In genomic region chr1:35554261-35555211, GRCh38 we compare ENCODE assay signal across 13 cellular contexts. TPM values are rescaled to one million over a fixed set of nuclear protein-coding genes. Genes with fewer than 3 reads are reported as not detected.
DNase-seq lines count a peak whose midpoint lies in the region; ATAC-seq and TF ChIP-seq lines count a peak whose summit lies in the region.
"Had no signal": no experiment of that assay in that cellular context is flagged by ENCODE, and none has a peak within 500 bp of the region (broad histone marks: within the 10 kb centered on the region; RNA-seq: fewer than 3 reads in every experiment).

No MANE protein-coding gene starts in this region.

- no peak for ATAC-seq in activated T-cell treated with anti-CD3 and anti-CD28 coated beads, Interleukin-2, amount 50 U/mL, for 4 hours
- no peak for ATAC-seq in RWPE2 (ENCODE audit: low read depth)
- no peak for ATAC-seq in HG03025 (IDR thresholded peaks at IDR 0.05; ENCODE audit: low FRiP score, unreplicated experiment)

- peak overlapping the region; percentile 74 for H3K27ac ChIP-seq in RWPE2 (ENCODE audit: poor library complexity, severe bottlenecking)
- H3K27ac ChIP-seq in stomach: peak overlapping the region in 3 of 5 donors; percentile 97 to 99 (median 98)
- H3K27ac ChIP-seq in spleen: peak overlapping the region in 1 of 8 donors; percentile 4

- peaks cover 45% of the 10 kb centered on the region for H3K36me3 ChIP-seq in RWPE2 (ENCODE audit: low read depth)
- H3K36me3 ChIP-seq in stomach: peaks cover 20 to 44% (median 43%) of the 10 kb centered on the region in 4 donors
- H3K36me3 ChIP-seq in spleen: peaks cover 0 to 49% (median 31%) of the 10 kb centered on the region in 6 donors

- no peak overlapping the region for H3K4me3 ChIP-seq in RWPE2 (ENCODE audit: severe bottlenecking)
- peak overlapping the region; percentile 18 for H3K4me3 ChIP-seq in iPS-11a (ENCODE audit: low read depth, low read length)
- H3K4me3 ChIP-seq in stomach: peak overlapping the region in 1 of 4 donors; percentile 4
- no peak overlapping the region for H3K4me3 ChIP-seq in spleen

- TF ChIP-seq EP300 in stomach (IDR thresholded peaks at IDR 0.05): no peak

- WGBS in stomach, 5 donors: 31 to 43% (median 38%) methylated on average over 7 of the region's 7 CpGs
- 68 to 81% (median 78%) methylated on average over 7 of the region's 7 CpGs for WGBS in spleen, 5 donors

- H3K36me3 Mint-ChIP-seq in activated T-cell treated with anti-CD3 and anti-CD28 coated beads, Interleukin-2, amount 50 U/mL, for 4 hours (ENCODE audit: insufficient read depth): peaks cover 19% of the 10 kb centered on the region

- H3K4me3 Mint-ChIP-seq in activated T-cell treated with anti-CD3 and anti-CD28 coated beads, Interleukin-2, amount 50 U/mL, for 4 hours: peak overlapping the region; percentile 98

- no peaks in the 10 kb centered on the region for H3K27me3 Mint-ChIP-seq in activated T-cell treated with anti-CD3 and anti-CD28 coated beads, Interleukin-2, amount 50 U/mL, for 4 hours (ENCODE audit: low read depth)
- H3K27me3 Mint-ChIP-seq: naive B cell had no signal

- no peaks in the 10 kb centered on the region for H3K9me3 ChIP-seq in RWPE2 (ENCODE audit: severe bottlenecking)
- H3K9me3 ChIP-seq in stomach: no peaks in the 10 kb centered on the region
- H3K9me3 ChIP-seq in spleen: no peaks in the 10 kb centered on the region

- TF ChIP-seq POLR2A in stomach (IDR thresholded peaks at IDR 0.05) (no peak), spleen (IDR thresholded peaks at IDR 0.05) (no peak)

- no peaks in the 10 kb centered on the region for H3K9me3 Mint-ChIP-seq in activated T-cell treated with anti-CD3 and anti-CD28 coated beads, Interleukin-2, amount 50 U/mL, for 4 hours
- H3K9me3 Mint-ChIP-seq: naive B cell had no signal

- H3K27me3 ChIP-seq in RWPE2 (ENCODE audit: insufficient read depth, poor library complexity, severe bottlenecking) (no peaks in the 10 kb centered on the region), stomach (no peaks in the 10 kb centered on the region), spleen (replicated peaks in 1 of 7) (no peaks in the 10 kb centered on the region)

- no peak for DNase-seq in activated T-cell treated with anti-CD3 and anti-CD28 coated beads, Interleukin-2, amount 50 U/mL, for 4 hours
- DNase-seq in activated T-cell treated with anti-CD3 and anti-CD28 coated beads for 4 hours (no peak), RWPE2 (ENCODE audit: low spot score) (no peak), stomach (peak; percentile 75), pons (ENCODE audit: low spot score) (no peak), spleen (no peak)
- DNase-seq: GOT3; naive B cell; NCI-H446 treated with DMSO at 0.1 percent for 48 hours; stimulated activated CD4-positive, alpha-beta T cell treated with anti-CD3 and anti-CD28 coated beads, Interleukin-4, amount 100 ng/mL, for 4 hours had no signal

- H3K4me1 ChIP-seq in RWPE2 (ENCODE audit: insufficient read depth, poor library complexity, severe bottlenecking): peaks cover 14% of the 10 kb centered on the region
- peaks cover 36 to 79% (median 56%) of the 10 kb centered on the region in 4 donors for H3K4me1 ChIP-seq in stomach
- peaks cover 20 to 80% (median 50%) of the 10 kb centered on the region in 6 donors for H3K4me1 ChIP-seq in spleen

- intact Hi-C loops in stomach (cut with DNase I; ENCODE audit: low total_unique reads): no loop called here
- intact Hi-C loops in spleen (cut with DNase I; ENCODE audit: low total_unique reads): no loop called here

- H3K4me1 Mint-ChIP-seq in activated T-cell treated with anti-CD3 and anti-CD28 coated beads, Interleukin-2, amount 50 U/mL, for 4 hours (ENCODE audit: low read depth): peaks cover 46% of the 10 kb centered on the region

- no peak for TF ChIP-seq CTCF in RWPE2 (IDR thresholded peaks at IDR 0.05; ENCODE audit: poor library complexity, severe bottlenecking)
- TF ChIP-seq CTCF in stomach (IDR thresholded peaks at IDR 0.05): no peak
- TF ChIP-seq CTCF in spleen (IDR thresholded peaks at IDR 0.05 in 8 of 11, conservative IDR thresholded peaks at IDR 0.05 in 3 of 11): no peak

RNA-seq across cellular contexts. Expression of gene KIAA0319L, which starts 2.7 kb away (rescaled TPM):
- 10 to 100 TPM; 16.4 to 19.2 (median 17.4) TPM for total RNA-seq in activated T-cell treated with anti-CD3 and anti-CD28 coated beads, Interleukin-2, amount 50 U/mL, for 4 hours
- 100 to 1,000 TPM in 2 of 5 donors, 10 to 100 TPM in 3; 26.3 to 146 (median 92.0) TPM for total RNA-seq in stomach
- polyA plus RNA-seq in stomach: 10 to 100 TPM; 13.1 to 14.9 (median 14.4) TPM
- 100 to 1,000 TPM in 1 of 7 donors, 10 to 100 TPM in 6; 52.2 to 103 (median 68.9) TPM for total RNA-seq in spleen
- polyA plus RNA-seq in spleen: 10 to 100 TPM; 10.5 to 18.5 (median 14.9) TPM

RNA-seq across cellular contexts. Expression of gene NCDN, which starts 3.1 kb away (rescaled TPM):
- total RNA-seq in activated T-cell treated with anti-CD3 and anti-CD28 coated beads, Interleukin-2, amount 50 U/mL, for 4 hours: 10 to 100 TPM; 60.6 to 61.8 (median 61.6) TPM
- 10 to 100 TPM in 4 of 5 donors, 1 to 10 TPM in 1; 7.0 to 92.9 (median 39.7) TPM for total RNA-seq in stomach
- 1 to 10 TPM; 5.3 to 10.0 (median 7.0) TPM for polyA plus RNA-seq in stomach
- total RNA-seq in spleen: 10 to 100 TPM; 13.5 to 19.1 (median 17.4) TPM
- polyA plus RNA-seq in spleen: 1 to 10 TPM; 4.2 to 9.3 (median 5.0) TPM

RNA-seq across cellular contexts. Expression of gene TFAP2E, which starts 18.6 kb away (rescaled TPM):
- total RNA-seq in activated T-cell treated with anti-CD3 and anti-CD28 coated beads, Interleukin-2, amount 50 U/mL, for 4 hours: 1 to 10 TPM in 1 of 3 donors, under 1 TPM in 2; 0.55 to 1.3 (median 0.76) TPM
- total RNA-seq in stomach (10 to 100 TPM in 1 of 5 donors, 1 to 10 TPM in 2, not detected in 2; 1.8 to 44.3 (median 7.0) TPM), spleen (1 to 10 TPM in 4 of 7 donors, under 1 TPM in 1, not detected in 2; 0.60 to 2.9 (median 1.7) TPM)
- polyA plus RNA-seq in stomach (1 to 10 TPM in 1 of 3 donors, under 1 TPM in 1, not detected in 1; 0.37 to 1.3 TPM), spleen (1 to 10 TPM; 1.6 to 4.4 (median 3.4) TPM)
- total RNA-seq: urinary bladder had no signal
